In genomic region chr6:158283304-158284005, GRCh38 we compare ENCODE assay signal across 8 cellular contexts. TPM values are rescaled to one million over a fixed set of nuclear protein-coding genes. Genes with fewer than 3 reads are reported as not detected.
DNase-seq lines count a peak whose midpoint lies in the region; ATAC-seq and TF ChIP-seq lines count a peak whose summit lies in the region.

No MANE protein-coding gene starts in this region.

- peaks cover 22% of the 10 kb centered on the region for H3K4me1 ChIP-seq in effector memory CD4-positive, alpha-beta T cell (ENCODE audit: control insufficient read depth, insufficient read depth, low read length, poor library complexity, severe bottlenecking)
- peaks cover 41% of the 10 kb centered on the region for H3K4me1 ChIP-seq in osteoblast (ENCODE audit: insufficient read depth, low read length)

- TF ChIP-seq CTCF in osteoblast (IDR thresholded peaks at IDR 0.05; ENCODE audit: extremely low read depth, low read depth, low read length) (peak; percentile 6), GM13977 (IDR thresholded peaks at IDR 0.05; ENCODE audit: extremely low read depth, insufficient read depth, missing control alignments) (no peak)

- no peak overlapping the region for H2AFZ ChIP-seq in osteoblast (ENCODE audit: low read length)

- no peaks in the 10 kb centered on the region for H3K9me3 ChIP-seq in effector memory CD4-positive, alpha-beta T cell (ENCODE audit: control insufficient read depth, low read length)
- no peaks in the 10 kb centered on the region for H3K9me3 ChIP-seq in osteoblast (ENCODE audit: low read depth, low read length)

- no peaks in the 10 kb centered on the region for H3K27me3 ChIP-seq in effector memory CD4-positive, alpha-beta T cell (replicated peaks; ENCODE audit: control insufficient read depth, insufficient read depth, low read length, poor library complexity, severe bottlenecking)
- no peaks in the 10 kb centered on the region for H3K27me3 ChIP-seq in osteoblast (ENCODE audit: insufficient read depth, low read length)

- ATAC-seq in GM18511 (IDR thresholded peaks at IDR 0.05; ENCODE audit: unreplicated experiment) = peak; percentile 86
- no peak for ATAC-seq in GM19397 (IDR thresholded peaks at IDR 0.05; ENCODE audit: unreplicated experiment)
- ATAC-seq in GM18498 (IDR thresholded peaks at IDR 0.05; ENCODE audit: unreplicated experiment) = no peak

- in situ Hi-C loops in GM13977 (cut with MboI; ENCODE audit: low pct_unique_long_range_greater_than_20kb, low sequenced_read_pairs, unreplicated experiment) = no loop called here

- H3K79me2 ChIP-seq in osteoblast (ENCODE audit: insufficient read depth, low read length) = peaks cover 49% of the 10 kb centered on the region

- H3K27ac ChIP-seq in effector memory CD4-positive, alpha-beta T cell (ENCODE audit: insufficient read depth, low read length, poor library complexity, severe bottlenecking) = peak overlapping the region; percentile 55
- H3K27ac ChIP-seq in osteoblast (ENCODE audit: low read depth, low read length) = peak overlapping the region; percentile 60

- DNase-seq in NCI-H69 (lab: John Stamatoyannopoulos, UW) = peak; percentile 61
- peak in 2 of 3 donors; percentile 12 to 36 for DNase-seq in effector memory CD4-positive, alpha-beta T cell
- peak; percentile 58 for DNase-seq in osteoblast (ENCODE audit: insufficient read length, low spot score, missing footprints)
- DNase-seq in NCI-H526 treated with DMSO at 0.1 percent for 48 hours (lab: John Stamatoyannopoulos, UW) = no peak
- DNase-seq in GM13977 (ENCODE audit: low spot score) = no peak

- H4K20me1 ChIP-seq in osteoblast (ENCODE audit: insufficient read depth, low read length) = no peaks in the 10 kb centered on the region

- peak overlapping the region; percentile 65 for H3K4me2 ChIP-seq in osteoblast (ENCODE audit: insufficient read depth, low read length)

- no peaks in the 10 kb centered on the region for H3K36me3 ChIP-seq in effector memory CD4-positive, alpha-beta T cell (ENCODE audit: control insufficient read depth, insufficient read depth, low read length)
- no peaks in the 10 kb centered on the region for H3K36me3 ChIP-seq in osteoblast (ENCODE audit: insufficient read depth, low read length)

- H3K4me3 ChIP-seq in effector memory CD4-positive, alpha-beta T cell (ENCODE audit: insufficient read depth, low read depth, low read length, poor library complexity, severe bottlenecking) = no peak overlapping the region
- peak overlapping the region; percentile 34 for H3K4me3 ChIP-seq in osteoblast (ENCODE audit: insufficient read depth, low read length)

RNA-seq across cellular contexts. Expression of gene TULP4, which starts 28.8 kb away (rescaled TPM):
- 172 and 210 TPM in 2 replicates for total RNA-seq in osteoblast

Comparison
In these comparisons a context has a peak if more than half of its experiments do, and no peak if none do; other contexts are left out.
1. DNase-seq: peak in NCI-H69 (single experiment), effector memory CD4-positive, alpha-beta T cell (2 of 3) and osteoblast (single experiment); none in NCI-H526 treated with DMSO at 0.1 percent for 48 hours (single experiment) and GM13977 (single experiment).